Comparison of ENCODE assay signal across 1 cellular context in genomic region chr2:797556-797955, GRCh38.
TF ChIP-seq lines count a peak whose summit lies in the region.

No MANE protein-coding gene starts in this region.

TF ChIP-seq in GM23338, 12 proteins besides CTCF, POLR2A, EP300 and RAD21 (continued from another document):
- TF ChIP-seq ZNF331 (CRISPR knock-in tag; IDR thresholded peaks at IDR 0.05; ENCODE audit: low read depth), result no peak
- TF ChIP-seq STAT1 (IDR thresholded peaks at IDR 0.05; ENCODE audit: unreplicated experiment), result no peak
- TF ChIP-seq EZH2phosphoT487 (IDR thresholded peaks at IDR 0.05; ENCODE audit: unreplicated experiment), result no peak
- no peak for TF ChIP-seq ZNF114 (CRISPR knock-in tag; IDR thresholded peaks at IDR 0.05)
